ENCODE assay signal across 24 cellular contexts in genomic region chr2:236170678-236171212, GRCh38. TPM values are rescaled to one million over a fixed set of nuclear protein-coding genes. Genes with fewer than 3 reads are reported as not detected.
DNase-seq lines count a peak whose midpoint lies in the region; ATAC-seq and TF ChIP-seq lines count a peak whose summit lies in the region.
"Had no signal": no experiment of that assay in that cellular context is flagged by ENCODE, and none has a peak within 500 bp of the region (broad histone marks: within the 10 kb centered on the region; RNA-seq: fewer than 3 reads in every experiment).

No MANE protein-coding gene starts in this region.

- intact Hi-C loops in ascending aorta (cut with DNase I), result no loop called here

- no peaks in the 10 kb centered on the region for H3K79me2 ChIP-seq in GM23338 (replicated peaks; ENCODE audit: insufficient read depth)

- DNase-seq in DMS 273 (lab: John Stamatoyannopoulos, UW; ENCODE audit: unreplicated experiment) (peak; percentile 84), DMS 273 treated with DMSO at 0.1 percent for 48 hours (lab: John Stamatoyannopoulos, UW) (no peak), GM23338 (ENCODE audit: low spot score) (no peak), chondrocyte (ENCODE audit: low spot score) (peak; percentile 24), neural crest cell (ENCODE audit: low read depth, low spot score) (no peak), NOMO-1 treated with DMSO at 0.1 percent for 48 hours (lab: John Stamatoyannopoulos, UW; ENCODE audit: unreplicated experiment) (no peak), ascending aorta (ENCODE audit: low spot score in 2 of 2) (no peak)
- DNase-seq in stimulated activated CD4-positive, alpha-beta T cell treated with anti-CD3 and anti-CD28 coated beads, Interleukin-15, amount 100 ng/mL, for 24 hours, result no peak
- DNase-seq: activated effector memory CD4-positive, alpha-beta T cell treated with anti-CD3 and anti-CD28 coated beads, Interleukin-2, amount 50 U/mL, for 16 hours; AML-193; amygdala; effector memory CD4-positive, alpha-beta T cell; esophagus squamous epithelium; left ventricle myocardium superior; NCI-H1417; NCI-H774; ovary; stimulated activated CD4-positive, alpha-beta T cell treated with anti-CD3 and anti-CD28 coated beads, Interleukin-1b, Interleukin-23, amount 100 ng/mL, for 48 hours; stimulated activated naive CD8-positive, alpha-beta T cell treated with anti-CD3 and anti-CD28 coated beads, Interleukin-15, amount 100 ng/mL, for 72 hours had no signal

- H3K4me1 ChIP-seq in GM23338 (ENCODE audit: insufficient read depth), result peaks cover 75% of the 10 kb centered on the region
- H3K4me1 ChIP-seq in ascending aorta, result peaks cover 10 to 22% of the 10 kb centered on the region in 2 donors

- H3K4me3 Mint-ChIP-seq in GM23338 (peak overlapping the region; percentile 61), chondrocyte (ENCODE audit: unreplicated experiment) (no peak overlapping the region), neural crest cell (peak overlapping the region; percentile 49)
- H3K4me3 Mint-ChIP-seq: central memory CD8-positive, alpha-beta T cell; stimulated activated naive CD8-positive, alpha-beta T cell treated with anti-CD3 and anti-CD28 coated beads, Interleukin-15, amount 100 ng/mL, for 72 hours had no signal

- ATAC-seq in GM23338, result no peak
- ATAC-seq: left ventricle myocardium superior; stimulated activated naive CD8-positive, alpha-beta T cell treated with anti-CD3 and anti-CD28 coated beads, Interleukin-15, amount 100 ng/mL, for 72 hours had no signal

- no peaks in the 10 kb centered on the region for H3K9me3 ChIP-seq in ascending aorta
- H3K9me3 ChIP-seq: esophagus squamous epithelium, ovary, SJSA1, upper lobe of left lung had no signal

- peaks cover 64% of the 10 kb centered on the region for H3K4me1 Mint-ChIP-seq in GM23338
- H3K4me1 Mint-ChIP-seq in chondrocyte (ENCODE audit: low read depth), result peaks cover 53% of the 10 kb centered on the region
- H3K4me1 Mint-ChIP-seq in neural crest cell, result peaks cover 62% of the 10 kb centered on the region

- H3K27me3 ChIP-seq in GM23338 (ENCODE audit: insufficient read depth), result peaks cover 100% of the 10 kb centered on the region
- peaks cover 55% of the 10 kb centered on the region for H3K27me3 ChIP-seq in ascending aorta
- H3K27me3 ChIP-seq: SJSA1 had no signal

- H3K9me3 Mint-ChIP-seq in GM23338 (peaks cover 2% of the 10 kb centered on the region; the same call in 1 of the 3 replicates), chondrocyte (ENCODE audit: low read depth) (no peaks in the 10 kb centered on the region), neural crest cell (no peaks in the 10 kb centered on the region)
- H3K9me3 Mint-ChIP-seq: central memory CD8-positive, alpha-beta T cell; stimulated activated naive CD8-positive, alpha-beta T cell treated with anti-CD3 and anti-CD28 coated beads, Interleukin-15, amount 100 ng/mL, for 72 hours had no signal

- H3K36me3 ChIP-seq in GM23338 (ENCODE audit: insufficient read depth), result no peaks in the 10 kb centered on the region
- H3K36me3 ChIP-seq in ascending aorta, result no peaks in the 10 kb centered on the region
- H3K36me3 ChIP-seq: esophagus squamous epithelium, ovary, upper lobe of left lung had no signal

- H4K20me1 ChIP-seq in GM23338 (replicated peaks; ENCODE audit: insufficient read depth), result peaks cover 18% of the 10 kb centered on the region

- H3K27me3 Mint-ChIP-seq in GM23338 (ENCODE audit: insufficient read depth, low read depth, poor library complexity), result peaks cover 91% of the 10 kb centered on the region
- H3K27me3 Mint-ChIP-seq in chondrocyte (ENCODE audit: low read depth), result peaks cover 7% of the 10 kb centered on the region
- H3K27me3 Mint-ChIP-seq in neural crest cell (ENCODE audit: low read depth), result peaks cover 84% of the 10 kb centered on the region

- peak overlapping the region; percentile 73 for H3K4me2 ChIP-seq in GM23338

- no peaks in the 10 kb centered on the region for H3K9me2 ChIP-seq in GM23338 (ENCODE audit: insufficient read depth)

- H3K4me3 ChIP-seq in GM23338 (peak overlapping the region; percentile 69), ascending aorta (no peak overlapping the region)
- H3K4me3 ChIP-seq: ovary, SJSA1, upper lobe of left lung had no signal

- H3K36me3 Mint-ChIP-seq in GM23338 (ENCODE audit: low read depth) (peaks cover 6% of the 10 kb centered on the region; the same call in 2 of the 3 replicates), chondrocyte (ENCODE audit: low read depth) (peaks cover 2% of the 10 kb centered on the region), neural crest cell (ENCODE audit: low read depth) (peaks cover 3% of the 10 kb centered on the region)

- no peak overlapping the region for H2AFZ ChIP-seq in GM23338

- H3F3A ChIP-seq in GM23338 (replicated peaks; ENCODE audit: low read depth), result peaks cover 41% of the 10 kb centered on the region

- TF ChIP-seq CTCF in GM23338 (conservative IDR thresholded peaks at IDR 0.05; ENCODE audit: low read depth in 2 of 2), result no peak
- TF ChIP-seq CTCF in chondrocyte (IDR thresholded peaks at IDR 0.05), result no peak
- TF ChIP-seq CTCF in neural crest cell (conservative IDR thresholded peaks at IDR 0.05), result no peak
- no peak for TF ChIP-seq CTCF in ascending aorta (IDR thresholded peaks at IDR 0.05)

- H3K27ac ChIP-seq in GM23338 (ENCODE audit: low read depth), result no peak overlapping the region
- H3K27ac ChIP-seq in ascending aorta, result no peak overlapping the region
- H3K27ac ChIP-seq: 22Rv1, esophagus squamous epithelium, ovary, SJSA1, upper lobe of left lung had no signal

- no peak overlapping the region for H3K27ac Mint-ChIP-seq in GM23338
- no peak overlapping the region for H3K27ac Mint-ChIP-seq in chondrocyte (ENCODE audit: unreplicated experiment)
- H3K27ac Mint-ChIP-seq in neural crest cell (ENCODE audit: unreplicated experiment), result no peak overlapping the region

TF ChIP-seq in GM23338, 12 proteins besides CTCF, POLR2A, EP300 and RAD21:
- no peak for TF ChIP-seq CREB1 (CRISPR knock-in tag; IDR thresholded peaks at IDR 0.05; ENCODE audit: low read depth)
- TF ChIP-seq EZH2 (IDR thresholded peaks at IDR 0.05; ENCODE audit: low read depth, unreplicated experiment), result peak; percentile 84

RNA-seq across cellular contexts. Expression of gene GBX2, which starts 2.6 kb away (rescaled TPM):
- total RNA-seq in GM23338 (2014; rRNA removed; shearing (Covaris generic)), result 0.50 and 1.3 TPM in 2 replicates
- polyA plus RNA-seq in GM23338 (2016; fragmentation: Nextera tagmentation; extraction: Ambion mirVana), result 0.87 and 0.99 TPM in 2 replicates
- total RNA-seq in chondrocyte, result 12.5 to 17.8 TPM (median 16.7 TPM) in 3 replicates
- 21.3 and 21.9 TPM in 2 replicates for total RNA-seq in neural crest cell
- not detected for total RNA-seq in ascending aorta
- total RNA-seq: esophagus squamous epithelium, left ventricle myocardium superior, mucosa of gallbladder, ovary, upper lobe of left lung had no signal
- polyA plus RNA-seq: ovary had no signal

Comparison
In these comparisons a context has a peak if more than half of its experiments do, and no peak if none do; other contexts are left out.
1. DNase-seq: peak in DMS 273 (single experiment) and chondrocyte (single experiment); none in DMS 273 treated with DMSO at 0.1 percent for 48 hours (single experiment), GM23338 (single experiment), neural crest cell (single experiment), NOMO-1 treated with DMSO at 0.1 percent for 48 hours (single experiment), stimulated activated CD4-positive, alpha-beta T cell treated with anti-CD3 and anti-CD28 coated beads, Interleukin-15, amount 100 ng/mL, for 24 hours (single experiment) and ascending aorta (0 of 2).